In genomic region chr22:29165336-29166060, GRCh38 we compare ENCODE assay signal across 1 cellular context.
TF ChIP-seq lines count a peak whose summit lies in the region.

No MANE protein-coding gene starts in this region.

TF ChIP-seq in GM12878, 131 proteins besides CTCF, POLR2A, EP300 and RAD21:
- TF ChIP-seq KLF5 (IDR thresholded peaks at IDR 0.05; ENCODE audit: partially characterized antibody) (no peak), LARP7 (IDR thresholded peaks at IDR 0.05) (no peak), MTA2 (IDR thresholded peaks at IDR 0.05; ENCODE audit: low read depth) (no peak), ZNF687 (IDR thresholded peaks at IDR 0.05) (no peak), CREB1 (IDR thresholded peaks at IDR 0.05; ENCODE audit: low read depth) (no peak), HDAC2 (IDR thresholded peaks at IDR 0.05) (no peak), PAX5 (IDR thresholded peaks at IDR 0.05; ENCODE audit: borderline replicate concordance, low read depth, low read length) (no peak)
- TF ChIP-seq, protein P1, sequence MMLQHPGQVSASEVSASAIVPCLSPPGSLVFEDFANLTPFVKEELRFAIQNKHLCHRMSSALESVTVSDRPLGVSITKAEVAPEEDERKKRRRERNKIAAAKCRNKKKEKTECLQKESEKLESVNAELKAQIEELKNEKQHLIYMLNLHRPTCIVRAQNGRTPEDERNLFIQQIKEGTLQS (IDR thresholded peaks at IDR 0.05; ENCODE audit: borderline replicate concordance, extremely low read depth, low read depth, low read length): no peak
- TF ChIP-seq, protein P2, sequence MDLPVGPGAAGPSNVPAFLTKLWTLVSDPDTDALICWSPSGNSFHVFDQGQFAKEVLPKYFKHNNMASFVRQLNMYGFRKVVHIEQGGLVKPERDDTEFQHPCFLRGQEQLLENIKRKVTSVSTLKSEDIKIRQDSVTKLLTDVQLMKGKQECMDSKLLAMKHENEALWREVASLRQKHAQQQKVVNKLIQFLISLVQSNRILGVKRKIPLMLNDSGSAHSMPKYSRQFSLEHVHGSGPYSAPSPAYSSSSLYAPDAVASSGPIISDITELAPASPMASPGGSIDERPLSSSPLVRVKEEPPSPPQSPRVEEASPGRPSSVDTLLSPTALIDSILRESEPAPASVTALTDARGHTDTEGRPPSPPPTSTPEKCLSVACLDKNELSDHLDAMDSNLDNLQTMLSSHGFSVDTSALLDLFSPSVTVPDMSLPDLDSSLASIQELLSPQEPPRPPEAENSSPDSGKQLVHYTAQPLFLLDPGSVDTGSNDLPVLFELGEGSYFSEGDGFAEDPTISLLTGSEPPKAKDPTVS (IDR thresholded peaks at IDR 0.05; ENCODE audit: low read depth, low read length): no peak
TF ChIP-seq in GM12878: peak in this region for 0.
